ENCODE assay signal across 16 cellular contexts in the genomic region with DNA sequence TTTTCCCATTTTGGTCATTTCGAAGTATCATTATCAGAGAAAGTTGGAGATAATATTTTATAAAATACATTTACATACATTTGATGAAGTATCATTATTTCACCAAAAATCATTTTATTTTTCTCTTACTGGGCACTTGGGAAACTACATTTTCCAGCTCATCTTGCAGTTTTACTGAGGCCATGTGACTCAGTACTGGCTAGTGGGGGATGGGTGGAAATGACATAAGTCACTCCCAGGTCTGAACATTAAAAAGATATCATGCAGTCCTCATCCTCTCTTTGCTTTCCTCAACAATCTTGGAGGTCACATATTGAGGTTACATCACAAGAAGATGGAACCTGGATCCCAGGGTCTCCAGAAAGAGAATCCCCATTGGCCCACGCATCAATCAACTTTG.
"Had no signal": no experiment of that assay in that cellular context is flagged by ENCODE, and none has a peak within 500 bp of the region (broad histone marks: within the 10 kb centered on the region; RNA-seq: fewer than 3 reads in every experiment).

No MANE protein-coding gene starts in this region.

- H3K4me1 ChIP-seq: heart left ventricle had no signal

- H3K9me3 ChIP-seq: heart left ventricle, neutrophil had no signal

- H3K4me3 Mint-ChIP-seq: naive thymus-derived CD4-positive, alpha-beta T cell had no signal

- H3K27ac ChIP-seq: heart left ventricle, neutrophil had no signal

- H3K4me1 Mint-ChIP-seq: naive thymus-derived CD4-positive, alpha-beta T cell had no signal

- FAIRE-seq: frontal cortex, islet of Langerhans, small intestine, urothelium cell line had no signal

- H3K4me3 ChIP-seq: heart left ventricle had no signal

- ATAC-seq: heart left ventricle; left lobe of liver; naive thymus-derived CD4-positive, alpha-beta T cell had no signal

- DNase-seq: effector memory CD4-positive, alpha-beta T cell; heart left ventricle; hypothalamus; kidney glomerular epithelial cell; mammary epithelial cell; naive thymus-derived CD4-positive, alpha-beta T cell; posterior cingulate gyrus; small intestine; stimulated activated CD4-positive, alpha-beta T cell treated with anti-CD3 and anti-CD28 coated beads, Interleukin-2, amount 100 ng/mL, for 48 hours; stimulated activated naive CD4-positive, alpha-beta T cell treated with Interleukin-2 at 50 U/mL for 16 hours; trophoblast cell had no signal

- H3K36me3 Mint-ChIP-seq: naive thymus-derived CD4-positive, alpha-beta T cell had no signal

- H3K27ac Mint-ChIP-seq: naive thymus-derived CD4-positive, alpha-beta T cell had no signal

- H3K27me3 ChIP-seq: neutrophil had no signal

- H3K36me3 ChIP-seq: heart left ventricle, neutrophil had no signal
